In genomic region chr6:132768051-132768517, GRCh38 we compare ENCODE assay signal across 8 cellular contexts. TPM values are rescaled to one million over a fixed set of nuclear protein-coding genes. Genes with fewer than 3 reads are reported as not detected.
DNase-seq lines count a peak whose midpoint lies in the region; ATAC-seq and TF ChIP-seq lines count a peak whose summit lies in the region.

No MANE protein-coding gene starts in this region.

- no peak overlapping the region for H3K4me3 Mint-ChIP-seq in endothelial cell (ENCODE audit: unreplicated experiment)
- peak overlapping the region in 1 of 8 donors; percentile 17 for H3K4me3 Mint-ChIP-seq in naive B cell

- peak; percentile 82 for ATAC-seq in GM21515 (IDR thresholded peaks at IDR 0.05; ENCODE audit: unreplicated experiment)
- ATAC-seq in HG03521 (IDR thresholded peaks at IDR 0.05; ENCODE audit: unreplicated experiment) = peak; percentile 83
- ATAC-seq in naive B cell (ENCODE audit: low read depth in 2 of 2) = peak; percentile 46 to 50
- ATAC-seq in activated CD4-positive, CD25-positive, alpha-beta regulatory T cell treated with anti-CD3 and anti-CD28 coated beads, Interleukin-2, amount 50 U/mL, for 24 hours = no peak

- H3K27ac Mint-ChIP-seq in endothelial cell (ENCODE audit: unreplicated experiment) (no peak overlapping the region), naive B cell (peak overlapping the region in 2 of 6 donors; percentile 43 to 49)

- TF ChIP-seq CTCF in GM12873 (IDR thresholded peaks at IDR 0.05; ENCODE audit: insufficient read depth, low read depth, low read length, missing control alignments) (peak; percentile 69), endothelial cell (IDR thresholded peaks at IDR 0.05; ENCODE audit: unreplicated experiment) (peak; percentile 71), coronary artery (IDR thresholded peaks at IDR 0.05) (no peak)

- no peak overlapping the region for H3K4me3 ChIP-seq in coronary artery

- H3K4me1 Mint-ChIP-seq in endothelial cell (ENCODE audit: unreplicated experiment) (peaks cover 4% of the 10 kb centered on the region), naive B cell (peaks cover 13 to 24% (median 18%) of the 10 kb centered on the region in 3 donors)

- in situ Hi-C loops in SK-MEL-5 (cut with HindIII; ENCODE audit: low pct_unique_long_range_greater_than_20kb, low sequenced_read_pairs) = no loop called here

- H3K9me3 Mint-ChIP-seq in endothelial cell (ENCODE audit: unreplicated experiment) (no peaks in the 10 kb centered on the region), naive B cell (no peaks in the 10 kb centered on the region)

- DNase-seq in SK-MEL-5 (ENCODE audit: low read depth, low spot score) = peak; percentile 79
- peak; percentile 52 for DNase-seq in endothelial cell (ENCODE audit: low spot score)
- peak; percentile 17 for DNase-seq in naive B cell
- DNase-seq in coronary artery (ENCODE audit: low spot score) = no peak

- H3K36me3 Mint-ChIP-seq in endothelial cell (ENCODE audit: low read depth, unreplicated experiment) (no peaks in the 10 kb centered on the region), naive B cell (peaks cover 7 to 8% of the 10 kb centered on the region in 2 donors)

- H3K27ac ChIP-seq in coronary artery = no peak overlapping the region

- H3K27me3 Mint-ChIP-seq in endothelial cell (ENCODE audit: unreplicated experiment) = no peaks in the 10 kb centered on the region
- no peaks in the 10 kb centered on the region for H3K27me3 Mint-ChIP-seq in naive B cell

RNA-seq across cellular contexts. Expression of gene VNN2, which starts 10.4 kb away (rescaled TPM):
- total RNA-seq in SK-MEL-5 (2014; rRNA removed; shearing (Covaris generic)) = 0.08 and 0.34 TPM in 2 replicates
- polyA plus RNA-seq in SK-MEL-5 (2015; cell fraction: cytosol; rRNA removed) = 0.49 and 0.75 TPM in 2 replicates
- polyA plus RNA-seq in SK-MEL-5 (2015; cell fraction: nucleus; rRNA removed) = 0.60 and 2.1 TPM in 2 replicates
- not detected for total RNA-seq in endothelial cell (ENCODE audit: unreplicated experiment)
- 10 to 100 TPM; 41.0 to 69.4 (median 56.6) TPM for polyA plus RNA-seq in naive B cell (ENCODE audit: low read depth in 6 of 6)

RNA-seq across cellular contexts. Expression of gene SLC18B1, which starts 30.4 kb away (rescaled TPM):
- total RNA-seq in SK-MEL-5 (2014; rRNA removed; shearing (Covaris generic)) = 47.2 and 54.8 TPM in 2 replicates
- polyA plus RNA-seq in SK-MEL-5 (2015; cell fraction: cytosol; rRNA removed) = 28.7 and 32.4 TPM in 2 replicates
- polyA plus RNA-seq in SK-MEL-5 (2015; cell fraction: nucleus; rRNA removed) = 90.3 and 107 TPM in 2 replicates
- 11.1 TPM for total RNA-seq in endothelial cell (ENCODE audit: unreplicated experiment)
- polyA plus RNA-seq in naive B cell (ENCODE audit: low read depth in 6 of 6) = 10 to 100 TPM; 24.8 to 58.4 (median 30.7) TPM

RNA-seq across cellular contexts. Expression of gene RPS12, which starts 46.3 kb away (rescaled TPM):
- 2,464 and 2,714 TPM in 2 replicates for total RNA-seq in SK-MEL-5 (2014; rRNA removed; shearing (Covaris generic))
- 2,494 and 2,756 TPM in 2 replicates for polyA plus RNA-seq in SK-MEL-5 (2015; cell fraction: cytosol; rRNA removed)
- polyA plus RNA-seq in SK-MEL-5 (2015; cell fraction: nucleus; rRNA removed) = 436 and 447 TPM in 2 replicates
- 1,343 TPM for total RNA-seq in endothelial cell (ENCODE audit: unreplicated experiment)
- polyA plus RNA-seq in naive B cell (ENCODE audit: low read depth in 6 of 6) = 1,000 to 10,000 TPM; 1,253 to 2,336 (median 2,081) TPM

RNA-seq across cellular contexts. Expression of gene VNN1, which starts 54.2 kb away (rescaled TPM):
- total RNA-seq in SK-MEL-5 (2014; rRNA removed; shearing (Covaris generic)) = not detected in 2 replicates
- polyA plus RNA-seq in SK-MEL-5 (2015; cell fraction: cytosol; rRNA removed) = not detected in 2 replicates
- polyA plus RNA-seq in SK-MEL-5 (2015; cell fraction: nucleus; rRNA removed) = not detected in 2 replicates
- 1.5 TPM for total RNA-seq in endothelial cell (ENCODE audit: unreplicated experiment)
- under 1 TPM in 3 of 6 donors, not detected in 3; 0.09 to 0.17 (median 0.10) TPM for polyA plus RNA-seq in naive B cell (ENCODE audit: low read depth in 6 of 6)

Comparison
In these comparisons a context has a peak if more than half of its experiments do, and no peak if none do; other contexts are left out.
1. ATAC-seq: peak in GM21515 (single experiment), HG03521 (single experiment) and naive B cell (2 of 2); none in activated CD4-positive, CD25-positive, alpha-beta regulatory T cell treated with anti-CD3 and anti-CD28 coated beads, Interleukin-2, amount 50 U/mL, for 24 hours (0 of 2).